ENCODE assay signal across 16 cellular contexts in genomic region chr16:86384263-86384649, GRCh38.
DNase-seq lines count a peak whose midpoint lies in the region; ATAC-seq and TF ChIP-seq lines count a peak whose summit lies in the region.
"Had no signal": no experiment of that assay in that cellular context is flagged by ENCODE, and none has a peak within 500 bp of the region (broad histone marks: within the 10 kb centered on the region; RNA-seq: fewer than 3 reads in every experiment).

No MANE protein-coding gene starts in this region.

- intact Hi-C loops in HCT116 (cut with micrococcal nuclease): no loop called here

- no peak overlapping the region for H2AK5ac ChIP-seq in trophoblast cell (ENCODE audit: low read length)

- RAD21 ChIA-PET in HCT116 (lab: Charles Lee; ENCODE audit: low non-redundant PET in 1 of 2, low total read pairs in 2 of 2, uncharacterized antibody in 2 of 2, unreplicated experiment in 2 of 2): interaction anchor here in 1 of 2 experiments (0.7 kb wide), 1 partner anchor 989 kb away, joined by 3 read pairs; no protein-coding TSS in a partner anchor

- peak overlapping the region; percentile 15 for H4K8ac ChIP-seq in trophoblast cell (ENCODE audit: low read depth, low read length)

- H3K4me2 ChIP-seq in HCT116 (ENCODE audit: low read length) (peak overlapping the region; percentile 1; the same call in 1 of the 2 replicates), trophoblast cell (ENCODE audit: low read length) (no peak overlapping the region)

- no peak for TF ChIP-seq EP300 in gastroesophageal sphincter (IDR thresholded peaks at IDR 0.05)

- no peak overlapping the region for H3K14ac ChIP-seq in trophoblast cell (ENCODE audit: low read length)

- no peak overlapping the region for H3K4ac ChIP-seq in trophoblast cell (ENCODE audit: low read depth, low read length)

- no peaks in the 10 kb centered on the region for H3K27me3 ChIP-seq in HCT116 (ENCODE audit: insufficient read depth, low read length)
- H3K27me3 ChIP-seq in gastroesophageal sphincter: no peaks in the 10 kb centered on the region
- H3K27me3 ChIP-seq in trophoblast cell (ENCODE audit: insufficient read depth, low read length): no peaks in the 10 kb centered on the region

- H3K9me3 ChIP-seq in HCT116 (ENCODE audit: control insufficient read depth in 1 of 2, insufficient read depth in 1 of 2, low read depth in 1 of 2, low read length in 2 of 2) (no peaks in the 10 kb centered on the region), gastroesophageal sphincter (no peaks in the 10 kb centered on the region), trophoblast cell (ENCODE audit: insufficient read depth, low read depth, low read length) (peaks cover 3% of the 10 kb centered on the region)

- no peak overlapping the region for H3K27ac ChIP-seq in HCT116 (ENCODE audit: low read depth, low read length)
- H3K27ac ChIP-seq in gastroesophageal sphincter: peak overlapping the region in 3 of 4 donors; percentile 45 to 57 (median 53)
- H3K27ac ChIP-seq in trophoblast cell (ENCODE audit: low read depth, low read length): no peak overlapping the region
- H3K27ac ChIP-seq: VCaP had no signal

- H3K23ac ChIP-seq in trophoblast cell (ENCODE audit: low read length): no peak overlapping the region

- POLR2A ChIA-PET in HCT116 (lab: Charles Lee): no interaction called here

- DNase-seq in HCT116 (ENCODE audit: low read depth, low spot score): no peak
- peak; percentile 59 for DNase-seq in amniotic epithelial cell (ENCODE audit: low read depth)
- no peak for DNase-seq in trophoblast cell
- no peak for DNase-seq in NCI-H345 (lab: John Stamatoyannopoulos, UW)
- DNase-seq: activated CD4-positive, alpha-beta T cell treated with anti-CD3 and anti-CD28 coated beads, Interleukin-2, amount 50 U/mL, for 4 hours; activated naive CD4-positive, alpha-beta T cell treated with anti-CD3 and anti-CD28 coated beads, Interleukin-2, amount 10 ng/mL, durations not matched to agents 7 days and 5 days; activated T-cell treated with anti-CD3 and anti-CD28 coated beads, Interleukin-2, amount 50 U/mL, for 1 hour; erythroblast; NCI-H1417; NCI-H2227 treated with DMSO at 0.1 percent for 48 hours; stimulated activated CD4-positive, alpha-beta T cell treated with anti-CD3 and anti-CD28 coated beads, Interleukin-4, amount 100 ng/mL, for 1 hour had no signal

- TF ChIP-seq POLR2A in HCT116 (IDR thresholded peaks at IDR 0.05; ENCODE audit: borderline replicate concordance, extremely low read depth, insufficient read depth, insufficient read length) (no peak), gastroesophageal sphincter (IDR thresholded peaks at IDR 0.05) (no peak)

- no peak overlapping the region for H2BK120ac ChIP-seq in trophoblast cell (ENCODE audit: insufficient read depth, low read length, poor library complexity)

- H3K9ac ChIP-seq in HCT116 (ENCODE audit: low read length) (no peak overlapping the region), trophoblast cell (ENCODE audit: low read length) (no peak overlapping the region)

- no peak overlapping the region for H3K4me3 ChIP-seq in HCT116 (replicated peaks in 1 of 2; ENCODE audit: low read depth in 1 of 2, low read length in 2 of 2)
- no peak overlapping the region for H3K4me3 ChIP-seq in gastroesophageal sphincter
- H3K4me3 ChIP-seq in trophoblast cell (ENCODE audit: low read depth, low read length): no peak overlapping the region

- TF ChIP-seq CTCF in HCT116 (IDR thresholded peaks at IDR 0.05 in 2 of 3, conservative IDR thresholded peaks at IDR 0.05 in 1 of 3; ENCODE audit: borderline replicate concordance in 1 of 3, insufficient read depth in 1 of 3, low read depth in 2 of 3, low read length in 2 of 3) (no peak), gastroesophageal sphincter (IDR thresholded peaks at IDR 0.05) (no peak)

- no peak overlapping the region for H2BK12ac ChIP-seq in trophoblast cell (ENCODE audit: low read length)

- 70 to 73% methylated on average over 4 to 7 of the region's 9 CpGs for WGBS in gastroesophageal sphincter (ENCODE audit: low coverage in 1 of 2), 2 donors
- WGBS in trophoblast cell (ENCODE audit: extremely low coverage, insufficient coverage, insufficient read length): no CpG with 5 or more reads among the region's 9 CpGs

- H3K9me2 ChIP-seq in HCT116 (ENCODE audit: insufficient read depth): no peaks in the 10 kb centered on the region

- H3K18ac ChIP-seq in trophoblast cell (ENCODE audit: low read length): no peak overlapping the region

- CTCF ChIA-PET in HCT116 (lab: Charles Lee): no interaction called here

- ATAC-seq in HCT116: no peak
- ATAC-seq in gastroesophageal sphincter: peak; percentile 21
- no peak for ATAC-seq in HG02763 (IDR thresholded peaks at IDR 0.05; ENCODE audit: unreplicated experiment)
- ATAC-seq in HG03045 (IDR thresholded peaks at IDR 0.05; ENCODE audit: unreplicated experiment): no peak
- no peak for ATAC-seq in HG03095 (IDR thresholded peaks at IDR 0.05; ENCODE audit: unreplicated experiment)

- no peak overlapping the region for H4K12ac ChIP-seq in trophoblast cell (ENCODE audit: low read depth, low read length)

- BruUV-seq in HCT116 (replicated peaks; lab: Mats Ljungman, UMichigan): no TSS peak

- H2AFZ ChIP-seq in HCT116 (ENCODE audit: low read depth, low read length, poor library complexity, severe bottlenecking) (no peak overlapping the region), trophoblast cell (ENCODE audit: insufficient read depth, low read length, poor library complexity) (no peak overlapping the region)

- H3K4me1 ChIP-seq in HCT116 (ENCODE audit: control insufficient read depth in 1 of 2, insufficient read depth in 2 of 2, low read length in 2 of 2): peaks cover 12 to 37% of the 10 kb centered on the region in 2 experiments
- peaks cover 0 to 8% (median 0%) of the 10 kb centered on the region in 3 donors for H3K4me1 ChIP-seq in gastroesophageal sphincter
- no peaks in the 10 kb centered on the region for H3K4me1 ChIP-seq in trophoblast cell (ENCODE audit: control insufficient read depth in 1 of 2, insufficient read depth in 2 of 2, low read length in 2 of 2)

- no peaks in the 10 kb centered on the region for H4K20me1 ChIP-seq in HCT116 (ENCODE audit: insufficient read depth)

- TF ChIP-seq RAD21 in HCT116 (IDR thresholded peaks at IDR 0.05; ENCODE audit: low read depth): no peak

- H3K36me3 ChIP-seq in HCT116 (ENCODE audit: control insufficient read depth in 1 of 2, insufficient read depth in 2 of 2, low read length in 2 of 2) (no peaks in the 10 kb centered on the region), gastroesophageal sphincter (no peaks in the 10 kb centered on the region), trophoblast cell (ENCODE audit: control insufficient read depth in 1 of 2, insufficient read depth in 2 of 2, low read length in 2 of 2) (no peaks in the 10 kb centered on the region)

- H3K79me2 ChIP-seq in HCT116 (ENCODE audit: insufficient read depth, low read length) (no peaks in the 10 kb centered on the region), trophoblast cell (ENCODE audit: control insufficient read depth, insufficient read depth, low read length, poor library complexity) (no peaks in the 10 kb centered on the region)

- H3K79me1 ChIP-seq in trophoblast cell (ENCODE audit: low read length): no peaks in the 10 kb centered on the region

- H2BK5ac ChIP-seq in trophoblast cell (ENCODE audit: low read depth, low read length, poor library complexity): no peak overlapping the region

- H4K91ac ChIP-seq in trophoblast cell (ENCODE audit: low read depth, low read length): no peak overlapping the region

TF ChIP-seq in HCT116, 20 proteins besides CTCF, POLR2A, EP300 and RAD21 (continues in another document):
- no peak for TF ChIP-seq EGR1 (IDR thresholded peaks at IDR 0.05; ENCODE audit: low read depth)
- TF ChIP-seq, protein P1, sequence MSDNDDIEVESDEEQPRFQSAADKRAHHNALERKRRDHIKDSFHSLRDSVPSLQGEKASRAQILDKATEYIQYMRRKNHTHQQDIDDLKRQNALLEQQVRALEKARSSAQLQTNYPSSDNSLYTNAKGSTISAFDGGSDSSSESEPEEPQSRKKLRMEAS (IDR thresholded peaks at IDR 0.05): no peak
- no peak for TF ChIP-seq SIN3A (IDR thresholded peaks at IDR 0.05; ENCODE audit: low read depth)
- no peak for TF ChIP-seq YY1 (IDR thresholded peaks at IDR 0.05; ENCODE audit: extremely low read depth, insufficient replicate concordance, low read depth, low read length)
- no peak for TF ChIP-seq ZNF274 (IDR thresholded peaks at IDR 0.05; ENCODE audit: low read depth, low read length)
- TF ChIP-seq, protein P2, sequence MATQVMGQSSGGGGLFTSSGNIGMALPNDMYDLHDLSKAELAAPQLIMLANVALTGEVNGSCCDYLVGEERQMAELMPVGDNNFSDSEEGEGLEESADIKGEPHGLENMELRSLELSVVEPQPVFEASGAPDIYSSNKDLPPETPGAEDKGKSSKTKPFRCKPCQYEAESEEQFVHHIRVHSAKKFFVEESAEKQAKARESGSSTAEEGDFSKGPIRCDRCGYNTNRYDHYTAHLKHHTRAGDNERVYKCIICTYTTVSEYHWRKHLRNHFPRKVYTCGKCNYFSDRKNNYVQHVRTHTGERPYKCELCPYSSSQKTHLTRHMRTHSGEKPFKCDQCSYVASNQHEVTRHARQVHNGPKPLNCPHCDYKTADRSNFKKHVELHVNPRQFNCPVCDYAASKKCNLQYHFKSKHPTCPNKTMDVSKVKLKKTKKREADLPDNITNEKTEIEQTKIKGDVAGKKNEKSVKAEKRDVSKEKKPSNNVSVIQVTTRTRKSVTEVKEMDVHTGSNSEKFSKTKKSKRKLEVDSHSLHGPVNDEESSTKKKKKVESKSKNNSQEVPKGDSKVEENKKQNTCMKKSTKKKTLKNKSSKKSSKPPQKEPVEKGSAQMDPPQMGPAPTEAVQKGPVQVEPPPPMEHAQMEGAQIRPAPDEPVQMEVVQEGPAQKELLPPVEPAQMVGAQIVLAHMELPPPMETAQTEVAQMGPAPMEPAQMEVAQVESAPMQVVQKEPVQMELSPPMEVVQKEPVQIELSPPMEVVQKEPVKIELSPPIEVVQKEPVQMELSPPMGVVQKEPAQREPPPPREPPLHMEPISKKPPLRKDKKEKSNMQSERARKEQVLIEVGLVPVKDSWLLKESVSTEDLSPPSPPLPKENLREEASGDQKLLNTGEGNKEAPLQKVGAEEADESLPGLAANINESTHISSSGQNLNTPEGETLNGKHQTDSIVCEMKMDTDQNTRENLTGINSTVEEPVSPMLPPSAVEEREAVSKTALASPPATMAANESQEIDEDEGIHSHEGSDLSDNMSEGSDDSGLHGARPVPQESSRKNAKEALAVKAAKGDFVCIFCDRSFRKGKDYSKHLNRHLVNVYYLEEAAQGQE (IDR thresholded peaks at IDR 0.05; ENCODE audit: low read depth): no peak
- TF ChIP-seq CEBPB (IDR thresholded peaks at IDR 0.05; ENCODE audit: low read depth): no peak
- TF ChIP-seq FOSL1 (IDR thresholded peaks at IDR 0.05; ENCODE audit: low read depth): no peak
- no peak for TF ChIP-seq ATF3 (IDR thresholded peaks at IDR 0.05)

Comparison
In these comparisons a context has a peak if more than half of its experiments do, and no peak if none do; other contexts are left out.
1. H3K27ac ChIP-seq: peak in gastroesophageal sphincter (3 of 4); none in HCT116 (single experiment) and trophoblast cell (single experiment).